In genomic region chr6:42269974-42270510, GRCh38 we compare ENCODE assay signal across 10 cellular contexts.
A peak's percentile ranks its signal among the peaks of the same experiment; 100 is the strongest.
DNase-seq lines count a peak whose midpoint lies in the region; ATAC-seq lines count a peak whose summit lies in the region.
"Had no signal": no experiment of that assay in that cellular context is flagged by ENCODE, and none has a peak within 500 bp of the region (broad histone marks: within the 10 kb centered on the region; RNA-seq: fewer than 3 reads in every experiment).

No MANE protein-coding gene starts in this region.

- no peaks in the 10 kb centered on the region for H3K27me3 Mint-ChIP-seq in stimulated activated naive CD8-positive, alpha-beta T cell treated with anti-CD3 and anti-CD28 coated beads, Interleukin-15, amount 100 ng/mL, for 72 hours

- H3K9me3 Mint-ChIP-seq in stimulated activated naive CD8-positive, alpha-beta T cell treated with anti-CD3 and anti-CD28 coated beads, Interleukin-15, amount 100 ng/mL, for 72 hours, result no peaks in the 10 kb centered on the region
- H3K9me3 Mint-ChIP-seq: naive B cell had no signal

- ATAC-seq in stimulated activated naive CD8-positive, alpha-beta T cell treated with anti-CD3 and anti-CD28 coated beads, Interleukin-15, amount 100 ng/mL, for 72 hours, result peak; percentile 31
- ATAC-seq in stimulated activated naive CD8-positive, alpha-beta T cell treated with anti-CD3 and anti-CD28 coated beads, Interleukin-15, Interleukin-2, amounts not matched to agents 100 U/mL and 50 U/mL, for 24 hours, result no peak
- ATAC-seq in HG02642 (IDR thresholded peaks at IDR 0.05; ENCODE audit: poor library complexity, unreplicated experiment) (peak; percentile 27), HG03457 (IDR thresholded peaks at IDR 0.05; ENCODE audit: unreplicated experiment) (peak; percentile 8), HG03520 (IDR thresholded peaks at IDR 0.05; ENCODE audit: unreplicated experiment) (no peak)

- no peak for DNase-seq in stimulated activated naive CD8-positive, alpha-beta T cell treated with anti-CD3 and anti-CD28 coated beads, Interleukin-15, amount 100 ng/mL, for 72 hours
- DNase-seq in stimulated activated naive CD8-positive, alpha-beta T cell treated with anti-CD3 and anti-CD28 coated beads, Interleukin-15, Interleukin-2, amounts not matched to agents 100 U/mL and 50 U/mL, for 24 hours, result no peak
- DNase-seq in NCI-H187 (lab: John Stamatoyannopoulos, UW) (no peak), ACHN (no peak), COR-L47 (lab: John Stamatoyannopoulos, UW) (no peak)
- DNase-seq: NCI-H187 treated with DMSO at 0.1 percent for 48 hours had no signal

- in situ Hi-C loops in ACHN (cut with HindIII; ENCODE audit: low pct_ligation_motif_present, low pct_unique_long_range_greater_than_20kb, low sequenced_read_pairs), result no loop called here

- peaks cover 31% of the 10 kb centered on the region for H3K4me1 Mint-ChIP-seq in stimulated activated naive CD8-positive, alpha-beta T cell treated with anti-CD3 and anti-CD28 coated beads, Interleukin-15, amount 100 ng/mL, for 72 hours

- H3K27ac Mint-ChIP-seq in stimulated activated naive CD8-positive, alpha-beta T cell treated with anti-CD3 and anti-CD28 coated beads, Interleukin-15, amount 100 ng/mL, for 72 hours, result no peak overlapping the region

- H3K4me3 Mint-ChIP-seq in stimulated activated naive CD8-positive, alpha-beta T cell treated with anti-CD3 and anti-CD28 coated beads, Interleukin-15, amount 100 ng/mL, for 72 hours, result no peak overlapping the region

Comparison
In these comparisons a context has a peak if more than half of its experiments do, and no peak if none do; other contexts are left out.
1. ATAC-seq: peak in stimulated activated naive CD8-positive, alpha-beta T cell treated with anti-CD3 and anti-CD28 coated beads, Interleukin-15, amount 100 ng/mL, for 72 hours (single experiment), HG02642 (single experiment) and HG03457 (single experiment); none in stimulated activated naive CD8-positive, alpha-beta T cell treated with anti-CD3 and anti-CD28 coated beads, Interleukin-15, Interleukin-2, amounts not matched to agents 100 U/mL and 50 U/mL, for 24 hours (single experiment) and HG03520 (single experiment).